8 cellular contexts compared by ENCODE assay signal in the genomic region with DNA sequence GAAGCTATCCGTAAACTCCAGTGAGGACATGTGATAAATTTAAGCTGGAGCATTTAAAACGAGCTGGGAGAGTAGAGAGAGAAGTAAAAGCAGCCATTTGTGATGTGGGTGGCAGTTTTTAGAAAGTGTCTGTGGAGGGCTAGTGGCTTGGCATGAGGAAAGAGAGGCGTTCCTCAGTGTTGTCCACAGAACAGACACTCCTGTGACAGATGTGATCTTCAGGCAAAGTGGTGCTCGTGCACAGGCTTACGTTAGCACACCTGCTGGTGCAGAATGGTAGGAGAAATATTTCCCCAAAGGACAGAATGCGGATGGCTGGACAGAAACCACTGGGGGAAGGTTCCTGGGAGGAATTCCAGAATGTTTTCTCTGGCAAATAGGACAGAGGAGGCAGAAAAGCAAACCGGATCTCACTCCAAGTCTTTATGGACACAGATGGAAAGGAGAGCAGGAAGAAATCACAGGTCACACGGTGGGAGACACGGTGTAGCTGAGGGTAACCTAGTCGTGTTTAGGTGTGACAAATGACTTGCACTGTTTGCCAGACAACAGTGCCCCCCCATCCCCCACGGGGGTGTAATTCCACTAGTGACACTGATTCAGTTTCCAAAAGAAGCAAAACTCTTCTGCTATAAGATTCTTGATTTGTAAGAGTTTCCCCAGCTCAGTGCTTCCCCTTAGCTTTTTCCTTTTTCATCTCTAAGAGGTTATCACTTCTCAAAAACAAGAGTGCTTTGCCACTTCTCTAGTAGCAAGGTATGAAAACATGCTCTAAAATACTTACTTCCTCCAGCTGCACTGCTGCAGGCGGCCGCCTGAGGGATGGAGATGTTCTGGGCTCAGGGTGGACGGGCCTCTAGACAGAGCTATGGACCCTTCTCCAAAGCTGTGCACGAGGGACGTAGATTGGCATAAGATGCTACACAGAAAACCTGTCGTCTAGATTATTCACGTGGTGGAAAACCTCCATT.
DNase-seq lines count a peak whose midpoint lies in the region; ATAC-seq and TF ChIP-seq lines count a peak whose summit lies in the region.

No MANE protein-coding gene starts in this region.

- H3K4me3 Mint-ChIP-seq in neural crest cell: no peak overlapping the region

- H3K27ac ChIP-seq in HL-60 (replicated peaks): no peak overlapping the region
- H3K27ac ChIP-seq in caudate nucleus (ENCODE audit: low read depth, low read length): no peak overlapping the region

- peaks cover 9% of the 10 kb centered on the region for H3K4me1 Mint-ChIP-seq in neural crest cell

- DNase-seq in HL-60 (ENCODE audit: low read depth in 1 of 2, low spot score in 1 of 2): no peak
- no peak for DNase-seq in neural crest cell (ENCODE audit: low read depth, low spot score)
- no peak for DNase-seq in activated T-cell treated with anti-CD3 and anti-CD28 coated beads, Interleukin-2, amount 50 U/mL, for 48 hours
- no peak for DNase-seq in stimulated activated naive CD8-positive, alpha-beta T cell treated with anti-CD3 and anti-CD28 coated beads, Interleukin-15, Interleukin-2, amounts not matched to agents 100 U/mL and 50 U/mL, for 24 hours
- DNase-seq in caudate nucleus (lab: John Stamatoyannopoulos, UW): no peak
- DNase-seq in GOT3 (lab: John Stamatoyannopoulos, UW): no peak

- H3K4me3 ChIP-seq in HL-60 (replicated peaks; ENCODE audit: insufficient read depth, low read length): no peak overlapping the region

- TF ChIP-seq CTCF in HL-60 (IDR thresholded peaks at IDR 0.05; ENCODE audit: insufficient read depth, low read length) (peak; percentile 8), neural crest cell (conservative IDR thresholded peaks at IDR 0.05) (peak; percentile 20)

- H3K36me3 Mint-ChIP-seq in neural crest cell (ENCODE audit: low read depth): no peaks in the 10 kb centered on the region

- no peaks in the 10 kb centered on the region for H3K27me3 Mint-ChIP-seq in neural crest cell (ENCODE audit: low read depth)

- H3K9me3 Mint-ChIP-seq in neural crest cell: no peaks in the 10 kb centered on the region

- no peaks in the 10 kb centered on the region for H3K27me3 ChIP-seq in HL-60 (ENCODE audit: insufficient read depth, poor library complexity, severe bottlenecking)

- no peak overlapping the region for H3K27ac Mint-ChIP-seq in neural crest cell (ENCODE audit: unreplicated experiment)

- peak; percentile 40 for ATAC-seq in GM18861 (IDR thresholded peaks at IDR 0.05; ENCODE audit: unreplicated experiment)
- peak; percentile 44 for ATAC-seq in GM21737 (IDR thresholded peaks at IDR 0.05; ENCODE audit: unreplicated experiment)
- ATAC-seq in stimulated activated naive CD8-positive, alpha-beta T cell treated with anti-CD3 and anti-CD28 coated beads, Interleukin-15, Interleukin-2, amounts not matched to agents 100 U/mL and 50 U/mL, for 24 hours: no peak
